In genomic region chr2:111057721-111058120, GRCh38 we compare ENCODE assay signal across 16 cellular contexts.
A peak's percentile ranks its signal among the peaks of the same experiment; 100 is the strongest.
DNase-seq lines count a peak whose midpoint lies in the region; ATAC-seq, FAIRE-seq and TF ChIP-seq lines count a peak whose summit lies in the region.
"Had no signal": no experiment of that assay in that cellular context is flagged by ENCODE, and none has a peak within 500 bp of the region (broad histone marks: within the 10 kb centered on the region; RNA-seq: fewer than 3 reads in every experiment).

No MANE protein-coding gene starts in this region.

- no peaks in the 10 kb centered on the region for H3K36me3 ChIP-seq in BLaER1 treated with 17β-estradiol and CSF1 and Interleukin-3, amounts not matched to agents 10 nM and 100 nM
- H3K36me3 ChIP-seq in SU-DHL-6 (ENCODE audit: low read length) (0 out of 2 replicates have a peak, but pooled peaks cover 3% of the 10 kb centered on the region), H7 (replicated peaks; ENCODE audit: control insufficient read depth, insufficient read depth, low read length) (no peaks in the 10 kb centered on the region)

- peaks cover 8 to 20% (median 16%) of the 10 kb centered on the region in 11 experiments; a peak in 21 of 22 replicates for H3K9me3 ChIP-seq in BLaER1 treated with 17β-estradiol and CSF1 and Interleukin-3, amounts not matched to agents 10 nM and 100 nM (replicated peaks in 1 of 11)
- no peaks in the 10 kb centered on the region for H3K9me3 ChIP-seq in SU-DHL-6 (ENCODE audit: insufficient read depth, low read length)

- TF ChIP-seq CTCF in SU-DHL-6 (IDR thresholded peaks at IDR 0.05; ENCODE audit: insufficient read depth, low read length, poor library complexity, severe bottlenecking), result no peak

- peaks cover 0 to 62% (median 0%) of the 10 kb centered on the region in 11 experiments; a peak in 8 of 22 replicates for H3K27me3 ChIP-seq in BLaER1 treated with 17β-estradiol and CSF1 and Interleukin-3, amounts not matched to agents 10 nM and 100 nM
- H3K27me3 ChIP-seq in SU-DHL-6 (ENCODE audit: low read length) (no peaks in the 10 kb centered on the region), H7 (ENCODE audit: control insufficient read depth, insufficient read depth, low read length) (no peaks in the 10 kb centered on the region; the same call in 1 of the 2 replicates)

- no peak for TF ChIP-seq POLR2A in GM12892 (IDR thresholded peaks at IDR 0.05; ENCODE audit: low read depth, low read length)

- H3K27ac ChIP-seq in BLaER1 treated with 17β-estradiol and CSF1 and Interleukin-3, amounts not matched to agents 10 nM and 100 nM, result peak overlapping the region in 4 of 11 experiments; percentile 5 to 55 (median 18); a peak in 5 of 22 replicates
- H3K27ac ChIP-seq in SU-DHL-6 (ENCODE audit: low read depth, low read length), result peak overlapping the region; percentile 10; the same call in 1 of the 2 replicates
- H3K27ac ChIP-seq: C4-2B had no signal

- no peaks in the 10 kb centered on the region for H3K79me2 ChIP-seq in SU-DHL-6 (ENCODE audit: insufficient read depth, low read length)

- no peak overlapping the region for H3K4me3 Mint-ChIP-seq in memory B cell
- H3K4me3 Mint-ChIP-seq: T-helper 2 cell treated with Interferon-gamma antibody and Interleukin-4, amounts not matched to agents 5 μg/mL and 100 μg/mL, for 36 hours had no signal

- peaks cover 26 to 97% (median 72%) of the 10 kb centered on the region in 10 experiments for H3K4me1 ChIP-seq in BLaER1 treated with 17β-estradiol and CSF1 and Interleukin-3, amounts not matched to agents 10 nM and 100 nM

- peaks cover 7% of the 10 kb centered on the region for H3K27me3 Mint-ChIP-seq in memory B cell

- peak overlapping the region in 3 of 10 experiments; percentile 3 to 13 (median 12); a peak in 3 of 20 replicates for H3K4me3 ChIP-seq in BLaER1 treated with 17β-estradiol and CSF1 and Interleukin-3, amounts not matched to agents 10 nM and 100 nM
- H3K4me3 ChIP-seq in SU-DHL-6 (ENCODE audit: insufficient read depth, low read length, poor library complexity, severe bottlenecking) (no peak overlapping the region), H7 (ENCODE audit: insufficient read depth, low read depth, low read length) (no peak overlapping the region)

- FAIRE-seq in GM12892 (lab: Jason Lieb, UNC), result peak; percentile 33
- FAIRE-seq: RCC 7860 had no signal

- DNase-seq in GM12892 (ENCODE audit: insufficient read length), result no peak
- no peak for DNase-seq in memory B cell (ENCODE audit: low spot score in 2 of 2)
- DNase-seq in H4 (ENCODE audit: low spot score), result no peak
- no peak for DNase-seq in H7
- DNase-seq in NK-92 treated with Interleukin-12 subunit alpha and Interleukin-12 subunit beta, amount 100 ng/mL, for 24 hours (lab: John Stamatoyannopoulos, UW), result no peak
- DNase-seq: DMS53, HCEC 1CT, MV-4-11, NCI-H1436, NCI-H2081 treated with DMSO at 0.1 percent for 48 hours, SHP77 treated with DMSO at 0.1 percent for 48 hours had no signal

- H3K4me2 ChIP-seq in BLaER1 treated with 17β-estradiol and CSF1 and Interleukin-3, amounts not matched to agents 10 nM and 100 nM, result peak overlapping the region; percentile 28 to 93 (median 79)
- peak overlapping the region; percentile 31 for H3K4me2 ChIP-seq in SU-DHL-6 (ENCODE audit: low read depth, low read length, poor library complexity, severe bottlenecking)

- peak overlapping the region; percentile 6 for H3K27ac Mint-ChIP-seq in memory B cell
- H3K27ac Mint-ChIP-seq: T-helper 2 cell treated with Interferon-gamma antibody and Interleukin-4, amounts not matched to agents 5 μg/mL and 100 μg/mL, for 36 hours had no signal

- H3K9me3 Mint-ChIP-seq in memory B cell, result peaks cover 6% of the 10 kb centered on the region

- ATAC-seq in memory B cell (ENCODE audit: low read depth), result peak; percentile 79

- H3K36me3 Mint-ChIP-seq in memory B cell, result peaks cover 6% of the 10 kb centered on the region

- H3K9ac ChIP-seq in BLaER1 treated with 17β-estradiol and CSF1 and Interleukin-3, amounts not matched to agents 10 nM and 100 nM, result peak overlapping the region in 2 of 11 experiments; percentile 16 to 51; a peak in 2 of 22 replicates
- H3K9ac ChIP-seq in SU-DHL-6 (ENCODE audit: low read length), result no peak overlapping the region

- peaks cover 23% of the 10 kb centered on the region for H3K4me1 Mint-ChIP-seq in memory B cell

- no peaks in the 10 kb centered on the region for H3K9me2 ChIP-seq in SU-DHL-6 (replicated peaks; ENCODE audit: insufficient read depth, low read length)

- H3F3A ChIP-seq in SU-DHL-6 (ENCODE audit: insufficient read depth), result no peaks in the 10 kb centered on the region

- H2AFZ ChIP-seq in SU-DHL-6 (ENCODE audit: low read depth, low read length, severe bottlenecking), result no peak overlapping the region

- peaks cover 0 to 7% (median 0%) of the 10 kb centered on the region in 11 experiments; a peak in 1 of 22 replicates for H4K20me1 ChIP-seq in BLaER1 treated with 17β-estradiol and CSF1 and Interleukin-3, amounts not matched to agents 10 nM and 100 nM
- H4K20me1 ChIP-seq in SU-DHL-6 (ENCODE audit: low read depth, low read length), result no peaks in the 10 kb centered on the region
